19 cellular contexts compared by ENCODE assay signal in the genomic region with DNA sequence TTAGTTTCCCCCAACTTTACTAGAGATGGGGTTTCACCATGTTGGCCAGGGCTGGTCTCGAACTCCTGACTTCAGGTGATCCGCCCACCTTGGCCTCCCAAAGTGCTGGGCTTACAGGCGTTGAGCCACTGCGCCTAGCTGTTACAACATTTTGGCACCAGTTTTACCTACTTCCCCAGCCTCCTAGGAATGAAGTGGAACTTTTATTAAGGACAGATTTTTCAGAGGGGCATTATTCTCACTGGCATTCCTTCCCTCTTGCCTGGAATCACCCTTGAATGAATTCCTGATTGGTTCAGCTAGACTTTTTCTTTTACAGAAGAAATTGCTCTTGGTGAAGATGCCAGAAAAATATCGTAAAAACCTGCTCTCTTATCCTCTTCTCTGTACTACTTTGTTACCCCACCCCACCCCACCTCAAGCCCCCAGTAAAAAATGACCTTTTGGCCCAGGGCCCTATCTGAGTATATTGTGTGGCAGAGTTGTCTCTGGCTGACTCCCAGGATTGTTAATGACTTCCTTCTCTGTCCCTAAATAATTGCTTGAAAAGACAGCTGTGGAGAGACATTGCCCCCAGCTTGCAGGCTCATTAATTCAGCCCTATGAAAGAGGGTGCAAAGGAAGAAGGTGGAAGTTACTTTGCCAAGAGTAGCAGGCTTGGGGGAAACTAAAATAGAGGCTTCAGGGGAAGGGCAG.
DNase-seq lines count a peak whose midpoint lies in the region; ATAC-seq lines count a peak whose summit lies in the region.
"Had no signal": no experiment of that assay in that cellular context is flagged by ENCODE, and none has a peak within 500 bp of the region (broad histone marks: within the 10 kb centered on the region; RNA-seq: fewer than 3 reads in every experiment).

No MANE protein-coding gene starts in this region.

- H3K36me3 ChIP-seq in BLaER1 treated with 17β-estradiol and CSF1 and Interleukin-3, amounts not matched to agents 10 nM and 100 nM, result peaks cover 0 to 18% (median 6%) of the 10 kb centered on the region in 11 experiments; a peak in 8 of 22 replicates
- H3K36me3 ChIP-seq: left lung, thyroid gland had no signal

- peaks cover 15 to 35% (median 28%) of the 10 kb centered on the region in 11 experiments for H3K9me3 ChIP-seq in BLaER1 treated with 17β-estradiol and CSF1 and Interleukin-3, amounts not matched to agents 10 nM and 100 nM (replicated peaks in 1 of 11)
- H3K9me3 ChIP-seq: left lung, thyroid gland had no signal

- no peak for ATAC-seq in GM19023 (IDR thresholded peaks at IDR 0.05; ENCODE audit: unreplicated experiment)
- ATAC-seq: left lung; stimulated activated naive CD8-positive, alpha-beta T cell treated with anti-CD3 and anti-CD28 coated beads, Interleukin-15, Interleukin-2, amounts not matched to agents 100 U/mL and 50 U/mL, for 24 hours had no signal

- no peaks in the 10 kb centered on the region for H3K27me3 ChIP-seq in BLaER1 treated with 17β-estradiol and CSF1 and Interleukin-3, amounts not matched to agents 10 nM and 100 nM
- H3K27me3 ChIP-seq: left lung, thyroid gland had no signal

- DNase-seq in AG08395 (ENCODE audit: low spot score) (peak; percentile 34), NCI-H748 treated with DMSO at 0.1 percent for 48 hours (lab: John Stamatoyannopoulos, UW) (peak; percentile 8), left kidney (ENCODE audit: low read depth, low spot score) (peak; percentile 68), A172 (ENCODE audit: low spot score) (no peak), foreskin melanocyte (no peak)
- DNase-seq: activated CD4-positive, alpha-beta T cell treated with anti-CD3 and anti-CD28 coated beads, Interleukin-2, amount 10 ng/mL, durations not matched to agents 24 days and 14 days; activated CD8-positive, alpha-beta memory T cell treated with anti-CD3 and anti-CD28 coated beads, Interleukin-2, amount 50 U/mL, for 4 hours; activated naive CD8-positive, alpha-beta T cell treated with anti-CD3 and anti-CD28 coated beads, Interleukin-2, amount 10 ng/mL, durations not matched to agents 7 days and 5 days; AML-193; glutamatergic neuron; H7; left lung; NCI-H1436; small intestine; stimulated activated naive CD8-positive, alpha-beta T cell treated with anti-CD3 and anti-CD28 coated beads, Interleukin-15, Interleukin-2, amounts not matched to agents 100 U/mL and 50 U/mL, for 24 hours; thyroid gland had no signal

- peaks cover 0 to 68% (median 31%) of the 10 kb centered on the region in 11 experiments; a peak in 14 of 22 replicates for H4K20me1 ChIP-seq in BLaER1 treated with 17β-estradiol and CSF1 and Interleukin-3, amounts not matched to agents 10 nM and 100 nM

- H3K4me1 ChIP-seq in BLaER1 treated with 17β-estradiol and CSF1 and Interleukin-3, amounts not matched to agents 10 nM and 100 nM, result peaks cover 6 to 46% (median 22%) of the 10 kb centered on the region in 10 experiments; a peak in 17 of 20 replicates

- peak overlapping the region in 10 of 11 experiments; percentile 18 to 54 (median 42); a peak in 18 of 22 replicates for H3K4me2 ChIP-seq in BLaER1 treated with 17β-estradiol and CSF1 and Interleukin-3, amounts not matched to agents 10 nM and 100 nM

- no peak overlapping the region for H3K9ac ChIP-seq in BLaER1 treated with 17β-estradiol and CSF1 and Interleukin-3, amounts not matched to agents 10 nM and 100 nM
- H3K9ac ChIP-seq: KMS-11 had no signal

- no peak overlapping the region for H3K27ac ChIP-seq in BLaER1 treated with 17β-estradiol and CSF1 and Interleukin-3, amounts not matched to agents 10 nM and 100 nM
- H3K27ac ChIP-seq: KMS-11, left lung, thyroid gland had no signal

- no peak overlapping the region for H3K4me3 ChIP-seq in BLaER1 treated with 17β-estradiol and CSF1 and Interleukin-3, amounts not matched to agents 10 nM and 100 nM
- H3K4me3 ChIP-seq: left lung, thyroid gland had no signal

Comparison
In these comparisons a context has a peak if more than half of its experiments do, and no peak if none do; other contexts are left out.
1. DNase-seq: peak in AG08395 (single experiment), NCI-H748 treated with DMSO at 0.1 percent for 48 hours (single experiment) and left kidney (single experiment); none in A172 (single experiment) and foreskin melanocyte (single experiment).